ENCODE assay signal across 27 cellular contexts in genomic region chr6:13461352-13461751, GRCh38. TPM values are rescaled to one million over a fixed set of nuclear protein-coding genes. Genes with fewer than 3 reads are reported as not detected.
DNase-seq lines count a peak whose midpoint lies in the region; ATAC-seq, FAIRE-seq and TF ChIP-seq lines count a peak whose summit lies in the region.
"Had no signal": no experiment of that assay in that cellular context is flagged by ENCODE, and none has a peak within 500 bp of the region (broad histone marks: within the 10 kb centered on the region; RNA-seq: fewer than 3 reads in every experiment).

No MANE protein-coding gene starts in this region.

- H2BK15ac ChIP-seq in mesenchymal stem cell (ENCODE audit: low read depth, poor library complexity, severe bottlenecking), result peak overlapping the region; percentile 17

- H3K27me3 ChIP-seq in CD4-positive, CD25-positive, alpha-beta regulatory T cell (ENCODE audit: control insufficient read depth, insufficient read depth, low read length), result no peaks in the 10 kb centered on the region
- H3K27me3 ChIP-seq in mesenchymal stem cell (ENCODE audit: control insufficient read depth in 1 of 2, insufficient read depth in 1 of 2, low read length in 2 of 2) (no peaks in the 10 kb centered on the region), Peyer's patch (no peaks in the 10 kb centered on the region)
- H3K27me3 ChIP-seq: gastrocnemius medialis, hepatocyte, neural progenitor cell, right lobe of liver had no signal

- no peak overlapping the region for H2BK120ac ChIP-seq in mesenchymal stem cell (ENCODE audit: low read depth, low read length)

- CTCF ChIA-PET in A549 (lab: Yijun Ruan, JAX), result interaction anchor here (0.9 kb wide), 1 partner anchor 31 kb away, joined by 3 read pairs; no protein-coding TSS in a partner anchor

- H3K27ac ChIP-seq in A549 (0 out of 6 replicates have a peak overlapping the region, but pooled peaks of 1 of the 2 experiments have one; percentile 24), caudate nucleus (ENCODE audit: low read depth, low read length) (peak overlapping the region; percentile 46), mesenchymal stem cell (ENCODE audit: low read length, poor library complexity, severe bottlenecking) (no peak overlapping the region), Peyer's patch (no peak overlapping the region)
- H3K27ac ChIP-seq in CD4-positive, CD25-positive, alpha-beta regulatory T cell (ENCODE audit: insufficient read depth, low read length, poor library complexity, severe bottlenecking), result no peak overlapping the region
- H3K27ac ChIP-seq: gastrocnemius medialis, hepatocyte, neural progenitor cell, WERI-Rb-1 had no signal

- TF ChIP-seq POLR2A in A549 (IDR thresholded peaks at IDR 0.05; ENCODE audit: low read length) (no peak), Peyer's patch (IDR thresholded peaks at IDR 0.05) (no peak)

- ATAC-seq in A549, result no peak
- no peak for ATAC-seq in CD4-positive, CD25-positive, alpha-beta regulatory T cell (ENCODE audit: low read depth in 2 of 2)
- ATAC-seq: activated T-helper 17 cell treated with anti-CD3 and anti-CD28 coated beads, Interleukin-2, amount 50 U/mL, for 72 hours; gastrocnemius medialis; GM12878; stimulated activated naive B cell treated with anti-CD40 and anti-IgM and Interleukin-4, amounts not matched to agents 10 μg/mL and 1 μg/mL and 100 μg/mL, for 72 hours had no signal

- no peak for TF ChIP-seq EP300 in A549 (IDR thresholded peaks at IDR 0.05)

- H3K36me3 ChIP-seq in CD4-positive, CD25-positive, alpha-beta regulatory T cell (ENCODE audit: control insufficient read depth, insufficient read depth, low read length), result no peaks in the 10 kb centered on the region
- H3K36me3 ChIP-seq in mesenchymal stem cell (ENCODE audit: control insufficient read depth in 1 of 2, insufficient read depth in 2 of 2, low read depth in 1 of 2, low read length in 2 of 2) (no peaks in the 10 kb centered on the region), Peyer's patch (no peaks in the 10 kb centered on the region)
- H3K36me3 ChIP-seq: gastrocnemius medialis, neural progenitor cell, right lobe of liver had no signal

- peak overlapping the region in 1 of 2 experiments; percentile 22 for H3K14ac ChIP-seq in mesenchymal stem cell (ENCODE audit: low read length in 2 of 2)

- peak overlapping the region; percentile 13 to 29 for H3K18ac ChIP-seq in mesenchymal stem cell (ENCODE audit: low read depth in 1 of 2, low read length in 2 of 2)

- H3K79me1 ChIP-seq in mesenchymal stem cell (replicated peaks; ENCODE audit: low read length, poor library complexity, severe bottlenecking), result peaks cover 3% of the 10 kb centered on the region

- H3K36me3 Mint-ChIP-seq in CD4-positive, CD25-positive, alpha-beta regulatory T cell, result no peaks in the 10 kb centered on the region
- H3K36me3 Mint-ChIP-seq: neural progenitor cell had no signal

- H3K27ac Mint-ChIP-seq in CD4-positive, CD25-positive, alpha-beta regulatory T cell, result peak overlapping the region in 2 of 3 donors; percentile 13 to 24
- H3K27ac Mint-ChIP-seq: activated CD4-positive, alpha-beta T cell treated with anti-CD3 and anti-CD28 coated beads, Interleukin-2, amount 10 ng/mL, durations not matched to agents 7 days and 5 days; activated T-helper 17 cell treated with anti-CD3 and anti-CD28 coated beads, Interleukin-2, amount 50 U/mL, for 72 hours; neural progenitor cell; stimulated activated naive B cell treated with anti-CD40 and anti-IgM and Interleukin-4, amounts not matched to agents 10 μg/mL and 1 μg/mL and 100 μg/mL, for 72 hours; T-helper 2 cell treated with Interferon-gamma antibody and Interleukin-4, amounts not matched to agents 5 μg/mL and 100 μg/mL, for 36 hours had no signal

- H3K4me1 ChIP-seq in A549 (peaks cover 12% of the 10 kb centered on the region), mesenchymal stem cell (ENCODE audit: control insufficient read depth, insufficient read depth, low read depth, low read length) (peaks cover 3% of the 10 kb centered on the region), Peyer's patch (peaks cover 0 to 9% (median 0%) of the 10 kb centered on the region in 4 donors)
- H3K4me1 ChIP-seq in CD4-positive, CD25-positive, alpha-beta regulatory T cell (ENCODE audit: control insufficient read depth, insufficient read depth, low read length, poor library complexity, severe bottlenecking), result peaks cover 7% of the 10 kb centered on the region

- H3K23ac ChIP-seq in mesenchymal stem cell (ENCODE audit: low read length in 2 of 2), result no peak overlapping the region

- TF ChIP-seq CTCF in A549 (IDR thresholded peaks at IDR 0.05) (no peak), Peyer's patch (IDR thresholded peaks at IDR 0.05) (no peak)

- no peak overlapping the region for H3K9ac ChIP-seq in mesenchymal stem cell (ENCODE audit: low read length)
- H3K9ac ChIP-seq: neural progenitor cell had no signal

- FAIRE-seq in A549 (lab: Jason Lieb, UNC), result no peak
- FAIRE-seq: bronchial epithelial cell, endometrium, GM12878 had no signal

- no peak overlapping the region for H2AK5ac ChIP-seq in mesenchymal stem cell (ENCODE audit: low read length, severe bottlenecking)

- peaks cover 0 to 36% (median 19%) of the 10 kb centered on the region in 4 donors for H3K4me1 Mint-ChIP-seq in CD4-positive, CD25-positive, alpha-beta regulatory T cell

- 91% methylated on average over 4 of the region's 4 CpGs for WGBS in A549 (ENCODE audit: missing lambda C conversion rate)
- 98% methylated on average over 4 of the region's 4 CpGs for WGBS in mesenchymal stem cell

- H3K9me3 ChIP-seq in A549 (no peaks in the 10 kb centered on the region), mesenchymal stem cell (ENCODE audit: control insufficient read depth, low read length) (no peaks in the 10 kb centered on the region), Peyer's patch (no peaks in the 10 kb centered on the region)
- no peaks in the 10 kb centered on the region for H3K9me3 ChIP-seq in CD4-positive, CD25-positive, alpha-beta regulatory T cell (ENCODE audit: control insufficient read depth in 2 of 2, low read length in 2 of 2)
- H3K9me3 ChIP-seq: gastrocnemius medialis, right lobe of liver had no signal

- peak overlapping the region; percentile 56 for H4K8ac ChIP-seq in mesenchymal stem cell (ENCODE audit: low read length)

- H2AFZ ChIP-seq in mesenchymal stem cell (ENCODE audit: low read depth, low read length), result no peak overlapping the region
- H2AFZ ChIP-seq: hepatocyte, neural progenitor cell had no signal

- no peak overlapping the region for H3K4me3 Mint-ChIP-seq in CD4-positive, CD25-positive, alpha-beta regulatory T cell
- H3K4me3 Mint-ChIP-seq: activated CD4-positive, alpha-beta T cell treated with anti-CD3 and anti-CD28 coated beads, Interleukin-2, amount 10 ng/mL, durations not matched to agents 7 days and 5 days; activated T-helper 17 cell treated with anti-CD3 and anti-CD28 coated beads, Interleukin-2, amount 50 U/mL, for 72 hours; CD4-positive, alpha-beta T cell; neural progenitor cell; stimulated activated naive B cell treated with anti-CD40 and anti-IgM and Interleukin-4, amounts not matched to agents 10 μg/mL and 1 μg/mL and 100 μg/mL, for 72 hours; T-helper 2 cell treated with Interferon-gamma antibody and Interleukin-4, amounts not matched to agents 5 μg/mL and 100 μg/mL, for 36 hours had no signal

- H3K27me3 Mint-ChIP-seq in CD4-positive, CD25-positive, alpha-beta regulatory T cell, result peaks cover 10% of the 10 kb centered on the region
- H3K27me3 Mint-ChIP-seq: activated CD4-positive, alpha-beta T cell treated with anti-CD3 and anti-CD28 coated beads, Interleukin-2, amount 10 ng/mL, durations not matched to agents 7 days and 5 days; activated T-helper 17 cell treated with anti-CD3 and anti-CD28 coated beads, Interleukin-2, amount 50 U/mL, for 72 hours; CD4-positive, alpha-beta T cell; stimulated activated naive B cell treated with anti-CD40 and anti-IgM and Interleukin-4, amounts not matched to agents 10 μg/mL and 1 μg/mL and 100 μg/mL, for 72 hours had no signal

- H3K9me3 Mint-ChIP-seq in CD4-positive, CD25-positive, alpha-beta regulatory T cell, result peaks cover 0 to 1% (median 0%) of the 10 kb centered on the region in 7 donors
- H3K9me3 Mint-ChIP-seq: activated CD4-positive, alpha-beta T cell treated with anti-CD3 and anti-CD28 coated beads, Interleukin-2, amount 10 ng/mL, durations not matched to agents 7 days and 5 days; activated T-helper 17 cell treated with anti-CD3 and anti-CD28 coated beads, Interleukin-2, amount 50 U/mL, for 72 hours; CD4-positive, alpha-beta T cell; neural progenitor cell; stimulated activated naive B cell treated with anti-CD40 and anti-IgM and Interleukin-4, amounts not matched to agents 10 μg/mL and 1 μg/mL and 100 μg/mL, for 72 hours; T-helper 2 cell treated with Interferon-gamma antibody and Interleukin-4, amounts not matched to agents 5 μg/mL and 100 μg/mL, for 36 hours had no signal

- no peak overlapping the region for H2BK5ac ChIP-seq in mesenchymal stem cell (ENCODE audit: low read depth, low read length, poor library complexity, severe bottlenecking)

- H3K4me2 ChIP-seq in A549 (0 out of 3 replicates have a peak overlapping the region, but pooled peaks have one; percentile 25), mesenchymal stem cell (ENCODE audit: low read length, poor library complexity, severe bottlenecking) (no peak overlapping the region)
- H3K4me2 ChIP-seq: hepatocyte had no signal

- TF ChIP-seq RAD21 in A549 (conservative IDR thresholded peaks at IDR 0.05 in 1 of 2, IDR thresholded peaks at IDR 0.05 in 1 of 2), result no peak

- no peak for DNase-seq in A549 (ENCODE audit: low read depth in 1 of 2, low spot score in 1 of 2)
- DNase-seq in CD4-positive, CD25-positive, alpha-beta regulatory T cell, result no peak
- DNase-seq in caudate nucleus (lab: John Stamatoyannopoulos, UW), result peak in 2 of 61 donors; percentile 25 to 31
- DNase-seq in mesenchymal stem cell, result no peak
- DNase-seq in mucosa of gallbladder (ENCODE audit: low spot score), result no peak
- no peak for DNase-seq in NCI-H2171 (lab: John Stamatoyannopoulos, UW)
- no peak for DNase-seq in Peyer's patch
- no peak for DNase-seq in islet precursor cell
- DNase-seq: activated CD4-positive, alpha-beta T cell treated with anti-CD3 and anti-CD28 coated beads, Interleukin-2, amount 10 ng/mL, durations not matched to agents 7 days and 5 days; activated naive CD4-positive, alpha-beta T cell treated with anti-CD3 and anti-CD28 coated beads, Interleukin-2, amount 50 U/mL, for 16 hours; anterior cingulate cortex; CD4-positive, alpha-beta T cell; cortex of kidney; gastrocnemius medialis; NCI-H146; stimulated activated CD4-positive, alpha-beta T cell treated with anti-CD3 and anti-CD28 coated beads, Interleukin-12 subunit alpha, Interleukin-12 subunit beta, amount 100 ng/mL, for 4 hours; stimulated activated CD4-positive, alpha-beta T cell treated with anti-CD3 and anti-CD28 coated beads, Interleukin-4, amount 100 ng/mL, for 24 hours; stimulated activated naive B cell treated with anti-CD40 and anti-IgM and Interleukin-4, amounts not matched to agents 10 μg/mL and 1 μg/mL and 100 μg/mL, for 72 hours; WERI-Rb-1 had no signal

- H3K4me3 ChIP-seq in A549 (no peak overlapping the region), mesenchymal stem cell (ENCODE audit: insufficient read depth in 1 of 2, low read depth in 1 of 2, low read length in 2 of 2) (no peak overlapping the region), Peyer's patch (no peak overlapping the region)
- no peak overlapping the region for H3K4me3 ChIP-seq in CD4-positive, CD25-positive, alpha-beta regulatory T cell (ENCODE audit: low read depth, low read length)
- H3K4me3 ChIP-seq: gastrocnemius medialis, GM12878, hepatocyte, neural progenitor cell, right lobe of liver had no signal

- H3K4ac ChIP-seq in mesenchymal stem cell (ENCODE audit: low read depth in 1 of 2, low read length in 2 of 2), result peak overlapping the region in 1 of 2 experiments; percentile 5

- POLR2A ChIA-PET in A549 (lab: Yijun Ruan, JAX), result no interaction called here

- peak overlapping the region; percentile 69 to 70 for H2BK12ac ChIP-seq in mesenchymal stem cell (ENCODE audit: low read length in 2 of 2)

- H4K91ac ChIP-seq in mesenchymal stem cell (ENCODE audit: low read length), result peak overlapping the region; percentile 56

RNA-seq across cellular contexts. Expression of gene GFOD1, which starts 26.0 kb away (rescaled TPM):
- polyA plus RNA-seq in A549 (2011; rRNA removed) (2.7 and 3.0 TPM in 2 replicates), A549 (2017; fragmentation: RNase III; extraction: RNeasy Plus Mini Kit Qiagen cat#74134 plus additional on column Dnase treatment) (3.1 to 4.0 TPM (median 3.5 TPM) in 3 replicates)
- 1.9 and 2.5 TPM in 2 replicates for polyA plus RNA-seq in A549 (2012; cell fraction: cytosol; rRNA removed)
- polyA plus RNA-seq in A549 (2012; cell fraction: nucleus; rRNA removed), result 3.1 and 3.9 TPM in 2 replicates
- polyA minus RNA-seq in A549 (2011; rRNA and poly(A)+ RNA removed), result 6.0 and 6.3 TPM in 2 replicates
- 1.8 TPM for total RNA-seq in CD4-positive, CD25-positive, alpha-beta regulatory T cell
- under 1 TPM; 0.06 to 0.37 (median 0.13) TPM for polyA plus RNA-seq in CD4-positive, CD25-positive, alpha-beta regulatory T cell
- polyA plus RNA-seq in mesenchymal stem cell (2013, experiment 1 of 2), result 2.3 TPM
- polyA plus RNA-seq in mesenchymal stem cell (2013, experiment 2 of 2), result 2.2 TPM
- total RNA-seq in mucosa of gallbladder (17.4 TPM), Peyer's patch (10 to 100 TPM; 10.7 to 24.2 (median 17.6) TPM)
